Comparison of ENCODE assay signal across 8 cellular contexts in the genomic region with DNA sequence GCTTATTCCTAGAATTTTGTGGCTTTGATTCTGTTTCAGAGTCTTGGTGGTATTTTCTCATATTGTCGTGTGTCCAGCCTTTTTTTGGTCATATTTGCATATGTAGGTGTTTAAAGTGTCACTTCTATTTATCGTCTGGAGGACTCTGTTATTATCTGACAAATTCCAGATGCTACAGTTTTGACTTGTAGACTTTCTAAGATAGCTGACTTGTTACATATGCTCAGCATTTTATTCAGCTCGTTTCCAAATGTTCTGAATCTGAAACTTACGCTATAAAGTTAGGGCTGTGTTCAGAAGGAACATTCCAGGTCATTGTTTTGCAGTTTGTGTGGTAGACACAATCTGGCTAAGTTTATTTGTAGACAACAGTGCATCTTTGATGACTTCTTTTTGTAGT. TPM values are rescaled to one million over a fixed set of nuclear protein-coding genes. Genes with fewer than 3 reads are reported as not detected.
DNase-seq lines count a peak whose midpoint lies in the region; ATAC-seq and TF ChIP-seq lines count a peak whose summit lies in the region.

No MANE protein-coding gene starts in this region.

- peak overlapping the region; percentile 84 to 91 (median 88) for H3K4me3 Mint-ChIP-seq in brain
- peak overlapping the region; percentile 63 for H3K4me3 Mint-ChIP-seq in memory B cell

- DNase-seq in cardiac muscle cell (ENCODE audit: low read depth in 1 of 2, low spot score in 1 of 2) (peak in 1 of 2 donors; percentile 19), Right ventricle myocardium superior (no peak), memory B cell (ENCODE audit: low spot score in 2 of 2) (no peak), upper lobe of left lung (no peak), MV-4-11 (lab: John Stamatoyannopoulos, UW) (no peak), HuH-7 (ENCODE audit: low spot score) (no peak)

- peaks cover 29% of the 10 kb centered on the region for H3K4me1 ChIP-seq in cardiac muscle cell (ENCODE audit: low read depth)
- H3K4me1 ChIP-seq in upper lobe of left lung = peaks cover 45 to 60% (median 52%) of the 10 kb centered on the region in 4 donors

- peaks cover 13% of the 10 kb centered on the region for H3K36me3 ChIP-seq in cardiac muscle cell
- H3K36me3 ChIP-seq in upper lobe of left lung = peaks cover 0 to 22% (median 8%) of the 10 kb centered on the region in 4 donors

- no peaks in the 10 kb centered on the region for H3K9me3 ChIP-seq in cardiac muscle cell (ENCODE audit: low read depth)
- no peaks in the 10 kb centered on the region for H3K9me3 ChIP-seq in upper lobe of left lung

- intact Hi-C loops in Right ventricle myocardium superior (cut with DNase I) = loop anchor here (10.0 kb wide), 1 partner anchor 64 kb away; no protein-coding TSS in a partner anchor

- no peak for TF ChIP-seq EP300 in upper lobe of left lung (IDR thresholded peaks at IDR 0.05)

- H3K27ac ChIP-seq in cardiac muscle cell (peak overlapping the region; percentile 98), upper lobe of left lung (peak overlapping the region in 1 of 4 donors; percentile 28)

- H3K27ac Mint-ChIP-seq in brain (peak overlapping the region; percentile 53 to 88 (median 73)), memory B cell (peak overlapping the region; percentile 58)

- TF ChIP-seq POLR2A in upper lobe of left lung (IDR thresholded peaks at IDR 0.05) = no peak

- ATAC-seq in Right ventricle myocardium superior (ENCODE audit: poor library complexity) (no peak), memory B cell (ENCODE audit: low read depth) (no peak), upper lobe of left lung (ENCODE audit: low FRiP score in 2 of 2) (no peak), HG03442 (IDR thresholded peaks at IDR 0.05; ENCODE audit: unreplicated experiment) (no peak)

- TF ChIP-seq CTCF in cardiac muscle cell (IDR thresholded peaks at IDR 0.05; ENCODE audit: low read depth, low read length) = no peak
- TF ChIP-seq CTCF in brain (conservative IDR thresholded peaks at IDR 0.05) = no peak
- TF ChIP-seq CTCF in upper lobe of left lung (IDR thresholded peaks at IDR 0.05) = no peak

- WGBS in upper lobe of left lung, 2 donors = 30 to 37% methylated on average over 4 of the region's 4 CpGs

- no peaks in the 10 kb centered on the region for H3K27me3 ChIP-seq in cardiac muscle cell
- H3K27me3 ChIP-seq in upper lobe of left lung = no peaks in the 10 kb centered on the region

- H3K4me3 ChIP-seq in cardiac muscle cell (peak overlapping the region; percentile 89), upper lobe of left lung (peak overlapping the region in 3 of 4 donors; percentile 65 to 91 (median 65))

- peaks cover 58% of the 10 kb centered on the region for H3K4me1 Mint-ChIP-seq in brain
- peaks cover 31% of the 10 kb centered on the region for H3K4me1 Mint-ChIP-seq in memory B cell

- H3K9me3 Mint-ChIP-seq in brain (no peaks in the 10 kb centered on the region), memory B cell (no peaks in the 10 kb centered on the region)

- H3K27me3 Mint-ChIP-seq in brain (no peaks in the 10 kb centered on the region), memory B cell (no peaks in the 10 kb centered on the region)

- H3K36me3 Mint-ChIP-seq in brain (peaks cover 47% of the 10 kb centered on the region), memory B cell (peaks cover 15% of the 10 kb centered on the region)

RNA-seq across cellular contexts. Expression of a gene that starts 1.9 kb away (rescaled TPM):
- total RNA-seq in cardiac muscle cell = 42.2 and 49.1 TPM in 2 replicates
- polyA plus RNA-seq in cardiac muscle cell = 44.8 and 50.1 TPM in 2 replicates
- 58.6 TPM for total RNA-seq in Right ventricle myocardium superior
- polyA plus RNA-seq in brain (ENCODE audit: insufficient read depth, low read depth, low replicate concordance) = 5.6 TPM
- total RNA-seq in upper lobe of left lung = 10 to 100 TPM; 24.3 to 88.0 (median 54.8) TPM
